ENCODE assay signal across 7 cellular contexts in the genomic region with DNA sequence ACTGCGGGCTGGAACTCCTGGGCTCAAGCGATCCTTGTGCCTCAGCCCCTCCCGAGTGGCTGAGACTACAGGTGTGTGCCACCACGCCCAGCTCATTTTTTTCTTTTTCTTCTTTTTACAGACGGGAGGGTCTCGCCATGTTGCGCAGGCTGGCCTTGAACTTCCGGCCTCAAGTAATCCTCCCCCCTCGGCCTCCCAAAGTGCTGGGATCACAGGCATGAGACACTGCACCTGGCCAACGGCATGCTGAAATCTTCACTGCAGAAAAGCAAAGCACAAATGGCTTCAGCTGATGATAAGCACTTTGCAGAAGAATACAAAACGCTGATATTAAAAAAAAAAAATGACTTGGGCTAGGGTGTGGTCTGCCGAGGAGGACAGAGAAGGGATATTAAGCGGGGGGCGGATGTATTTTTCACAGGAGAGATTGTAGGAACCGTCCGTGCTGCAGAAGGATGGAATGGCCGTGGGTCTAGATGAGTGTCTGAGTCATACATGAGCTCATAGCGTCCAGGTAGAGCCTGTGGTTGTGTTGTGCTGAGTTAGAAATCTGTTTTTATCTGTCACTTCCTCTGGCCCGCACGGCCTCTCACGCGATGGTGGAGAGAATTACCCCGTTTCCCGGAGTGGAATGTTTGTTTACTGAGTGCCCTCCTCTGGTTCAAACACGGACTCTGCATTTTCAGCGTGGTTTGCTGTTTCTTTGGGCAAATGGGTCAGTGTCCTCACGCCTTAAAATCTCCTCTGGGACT. TPM values are rescaled to one million over a fixed set of nuclear protein-coding genes. Genes with fewer than 3 reads are reported as not detected.
DNase-seq lines count a peak whose midpoint lies in the region; ATAC-seq and TF ChIP-seq lines count a peak whose summit lies in the region.

No MANE protein-coding gene starts in this region.

- CTCF ChIA-PET in RWPE1 (lab: Yijun Ruan, JAX), result no interaction called here

- DNase-seq in RWPE1 (ENCODE audit: low spot score) (peak; percentile 45), globus pallidus (ENCODE audit: low spot score) (no peak), immature natural killer cell (no peak)
- DNase-seq in stimulated activated CD4-positive, alpha-beta T cell treated with anti-CD3 and anti-CD28 coated beads, Interleukin-4, amount 100 ng/mL, for 1 hour, result peak; percentile 56

- H3K27ac Mint-ChIP-seq in activated naive CD8-positive, alpha-beta T cell, result peak overlapping the region; percentile 64
- H3K27ac Mint-ChIP-seq in immature natural killer cell, result peak overlapping the region in 2 of 6 donors; percentile 71 to 74

- no peaks in the 10 kb centered on the region for H3K27me3 Mint-ChIP-seq in activated naive CD8-positive, alpha-beta T cell
- H3K27me3 Mint-ChIP-seq in immature natural killer cell (ENCODE audit: low read depth in 3 of 3), result peaks cover 0 to 1% (median 0%) of the 10 kb centered on the region in 3 donors

- H3K27ac ChIP-seq in RWPE1, result no peak overlapping the region

- no peaks in the 10 kb centered on the region for H3K36me3 Mint-ChIP-seq in activated naive CD8-positive, alpha-beta T cell
- no peaks in the 10 kb centered on the region for H3K36me3 Mint-ChIP-seq in immature natural killer cell

- POLR2A ChIA-PET in RWPE1 (lab: Yijun Ruan, JAX; ENCODE audit: low non-redundant PET), result no interaction called here

- peaks cover 29% of the 10 kb centered on the region for H3K4me1 Mint-ChIP-seq in activated naive CD8-positive, alpha-beta T cell (ENCODE audit: low read depth)
- H3K4me1 Mint-ChIP-seq in immature natural killer cell, result peaks cover 7 to 24% of the 10 kb centered on the region in 2 donors

- no peak overlapping the region for H3K4me3 Mint-ChIP-seq in activated naive CD8-positive, alpha-beta T cell
- no peak overlapping the region for H3K4me3 Mint-ChIP-seq in immature natural killer cell

- peak; percentile 84 for ATAC-seq in GM18867 (IDR thresholded peaks at IDR 0.05; ENCODE audit: unreplicated experiment)
- ATAC-seq in HG02885 (IDR thresholded peaks at IDR 0.05; ENCODE audit: poor library complexity, unreplicated experiment), result peak; percentile 79

- TF ChIP-seq CTCF in RWPE1 (conservative IDR thresholded peaks at IDR 0.05; ENCODE audit: low read depth), result no peak

- no peaks in the 10 kb centered on the region for H3K9me3 Mint-ChIP-seq in activated naive CD8-positive, alpha-beta T cell (ENCODE audit: low read depth)
- H3K9me3 Mint-ChIP-seq in immature natural killer cell, result no peaks in the 10 kb centered on the region

RNA-seq across cellular contexts. Expression of a gene that starts 8.5 kb away (rescaled TPM):
- polyA plus RNA-seq in immature natural killer cell, result 10 to 100 TPM; 13.3 to 50.1 (median 15.4) TPM

RNA-seq across cellular contexts. Expression of a gene that starts 32.0 kb away (rescaled TPM):
- polyA plus RNA-seq in immature natural killer cell, result not detected

RNA-seq across cellular contexts. Expression of a gene that starts 45.9 kb away (rescaled TPM):
- polyA plus RNA-seq in immature natural killer cell, result 100 to 1,000 TPM in 2 of 3 donors, 10 to 100 TPM in 1; 96.8 to 232 (median 119) TPM

Comparison
In these comparisons a context has a peak if more than half of its experiments do, and no peak if none do; other contexts are left out.
1. DNase-seq: peak in RWPE1 (single experiment) and stimulated activated CD4-positive, alpha-beta T cell treated with anti-CD3 and anti-CD28 coated beads, Interleukin-4, amount 100 ng/mL, for 1 hour (single experiment); none in globus pallidus (single experiment) and immature natural killer cell (0 of 3).